In genomic region chr4:168917150-168917779, GRCh38 we compare ENCODE assay signal across 9 cellular contexts.
DNase-seq lines count a peak whose midpoint lies in the region; ATAC-seq and TF ChIP-seq lines count a peak whose summit lies in the region.
"Had no signal": no experiment of that assay in that cellular context is flagged by ENCODE, and none has a peak within 500 bp of the region (broad histone marks: within the 10 kb centered on the region; RNA-seq: fewer than 3 reads in every experiment).

No MANE protein-coding gene starts in this region.

- peaks cover 52% of the 10 kb centered on the region for H3F3A ChIP-seq in SK-N-SH (replicated peaks; ENCODE audit: insufficient read depth)

- TF ChIP-seq EP300 in SK-N-SH (IDR thresholded peaks at IDR 0.05; ENCODE audit: borderline replicate concordance in 1 of 2, low read depth in 1 of 2, low read length in 1 of 2): no peak

- TF ChIP-seq CTCF in SK-N-SH (IDR thresholded peaks at IDR 0.05) (peak; percentile 72), testis (IDR thresholded peaks at IDR 0.05) (peak; percentile 42 to 55 (median 45))

- DNase-seq in EL (peak; percentile 55), HT-29 (ENCODE audit: low spot score) (peak; percentile 56), SK-N-SH (peak; percentile 42), germinal center (ENCODE audit: low spot score) (peak; percentile 18), testis (no peak)

- H3K79me2 ChIP-seq in SK-N-SH (ENCODE audit: insufficient read depth): 0 out of 2 replicates have a peak, but pooled peaks cover 3% of the 10 kb centered on the region

- CTCF ChIA-PET in SK-N-SH (lab: Yijun Ruan, JAX): interaction anchor here (0.8 to 7.9 kb wide), 10 partner anchors 81 to 649 kb away, joined by 3 to 82 read pairs (median 7); no protein-coding TSS in a partner anchor

- WGBS in SK-N-SH (ENCODE audit: low lambda C conversion rate): 79% methylated on average over 8 of the region's 8 CpGs
- WGBS in testis, 2 donors: 52 to 70% methylated on average over 8 of the region's 8 CpGs

- H4K20me1 ChIP-seq in SK-N-SH (ENCODE audit: insufficient read depth): no peaks in the 10 kb centered on the region

- H3K4me3 ChIP-seq in SK-N-SH (ENCODE audit: low read depth in 2 of 2, low read length in 1 of 2): no peak overlapping the region
- H3K4me3 ChIP-seq in testis: no peak overlapping the region

- ATAC-seq in HG03460 (IDR thresholded peaks at IDR 0.05; ENCODE audit: unreplicated experiment): no peak
- no peak for ATAC-seq in HG02840 (IDR thresholded peaks at IDR 0.05; ENCODE audit: low FRiP score, unreplicated experiment)
- no peak for ATAC-seq in HG02588 (IDR thresholded peaks at IDR 0.05; ENCODE audit: unreplicated experiment)
- ATAC-seq: naive thymus-derived CD8-positive, alpha-beta T cell had no signal

- H3K4me2 ChIP-seq in SK-N-SH: no peak overlapping the region

- TF ChIP-seq POLR2A in testis (IDR thresholded peaks at IDR 0.05): no peak

- peak; percentile 73 for TF ChIP-seq RAD21 in SK-N-SH (IDR thresholded peaks at IDR 0.05; ENCODE audit: low read length)

- no peak overlapping the region; a peak in 1 of 4 replicates for H3K27ac ChIP-seq in SK-N-SH (ENCODE audit: low read depth in 2 of 2, low read length in 1 of 2)
- H3K27ac ChIP-seq in testis: no peak overlapping the region

- H2AFZ ChIP-seq in SK-N-SH (ENCODE audit: low read depth): no peak overlapping the region

- H3K9me3 ChIP-seq in SK-N-SH (no peaks in the 10 kb centered on the region), testis (no peaks in the 10 kb centered on the region)

- POLR2A ChIA-PET in SK-N-SH (lab: Yijun Ruan, JAX): interaction anchor here (0.6 kb wide), 1 partner anchor 738 kb away, joined by 3 read pairs; no protein-coding TSS in a partner anchor

- intact Hi-C loops in testis (cut with DNase I; ENCODE audit: low total_unique reads): loop anchor here (10.0 kb wide), 1 partner anchor 202 kb away; no protein-coding TSS in a partner anchor

- H3K27me3 ChIP-seq in SK-N-SH (ENCODE audit: insufficient read depth): no peaks in the 10 kb centered on the region
- no peaks in the 10 kb centered on the region for H3K27me3 ChIP-seq in testis

- H3K9ac ChIP-seq in SK-N-SH: no peak overlapping the region

- H3K4me1 ChIP-seq in SK-N-SH (ENCODE audit: control insufficient read depth in 1 of 2, insufficient read depth in 2 of 2, low read depth in 1 of 2, low read length in 1 of 2) (peaks cover 0 to 18% of the 10 kb centered on the region in 2 experiments; a peak in 2 of 4 replicates), testis (peaks cover 3% of the 10 kb centered on the region)

- H3K36me3 ChIP-seq in SK-N-SH (replicated peaks in 1 of 2; ENCODE audit: control insufficient read depth in 1 of 2, insufficient read depth in 2 of 2, low read length in 1 of 2) (peaks cover 44 to 62% of the 10 kb centered on the region in 2 experiments), testis (ENCODE audit: low read depth, missing control alignments) (no peaks in the 10 kb centered on the region)

- no peaks in the 10 kb centered on the region for H3K9me2 ChIP-seq in SK-N-SH

TF ChIP-seq in SK-N-SH, 30 proteins besides CTCF, POLR2A, EP300 and RAD21:
- TF ChIP-seq MXI1 (IDR thresholded peaks at IDR 0.05; ENCODE audit: low read depth, low read length): no peak
- TF ChIP-seq SMC3 (IDR thresholded peaks at IDR 0.05; ENCODE audit: low read depth, low read length): peak; percentile 50; the same call in 1 of the 2 replicates
